Comparison of ENCODE assay signal across 8 cellular contexts in genomic region chr15:89332446-89332845, GRCh38. TPM values are rescaled to one million over a fixed set of nuclear protein-coding genes. Genes with fewer than 3 reads are reported as not detected.
DNase-seq lines count a peak whose midpoint lies in the region; ATAC-seq, FAIRE-seq and TF ChIP-seq lines count a peak whose summit lies in the region.

No MANE protein-coding gene starts in this region.

- no peak for FAIRE-seq in H1 (lab: Jason Lieb, UNC)

- TF ChIP-seq EP300 in H1 (IDR thresholded peaks at IDR 0.05; ENCODE audit: borderline replicate concordance in 1 of 2, low read depth in 2 of 2, low read length in 2 of 2) = no peak

- no peak overlapping the region for H3K56ac ChIP-seq in H1 (replicated peaks; ENCODE audit: insufficient read length, low read depth, low read length)

- TF ChIP-seq RAD21 in H1 (IDR thresholded peaks at IDR 0.05 in 1 of 2, conservative IDR thresholded peaks at IDR 0.05 in 1 of 2; ENCODE audit: low read depth in 2 of 2, low read length in 2 of 2) = no peak; a peak in 1 of 4 replicates

- no peak overlapping the region for H2AFZ ChIP-seq in OCI-LY3 (ENCODE audit: low read depth, low read length)
- H2AFZ ChIP-seq in H1 (ENCODE audit: low read length) = no peak overlapping the region

- no peak overlapping the region for H4K5ac ChIP-seq in H1 (ENCODE audit: insufficient read length, low read depth, low read length)

- H3K9ac ChIP-seq in OCI-LY3 (ENCODE audit: low read length) = no peak overlapping the region
- no peak overlapping the region for H3K9ac ChIP-seq in H1 (replicated peaks in 1 of 4; ENCODE audit: extremely low read depth in 1 of 4, low read depth in 3 of 4, low read length in 3 of 4)

- no peak for TF ChIP-seq POLR2A in H1 (IDR thresholded peaks at IDR 0.05; ENCODE audit: control extremely low read depth in 1 of 2, low read depth in 2 of 2, low read length in 2 of 2)
- TF ChIP-seq POLR2A in spleen (IDR thresholded peaks at IDR 0.05) = no peak

- DNase-seq in activated T-cell treated with anti-CD3 and anti-CD28 coated beads, Interleukin-2, amount 50 U/mL, for 4 hours = no peak
- DNase-seq in activated T-cell treated with anti-CD3 and anti-CD28 coated beads for 4 hours = no peak
- no peak for DNase-seq in H1 (ENCODE audit: low read depth in 1 of 2, low spot score in 2 of 2)
- no peak for DNase-seq in stimulated activated naive B cell treated with anti-CD40 and anti-IgM and Interleukin-4, amounts not matched to agents 10 μg/mL and 1 μg/mL and 100 μg/mL, for 72 hours
- no peak for DNase-seq in HK-2 (ENCODE audit: unreplicated experiment)
- DNase-seq in spleen = no peak

- H3K27me3 ChIP-seq in OCI-LY3 (ENCODE audit: low read depth, low read length) (no peaks in the 10 kb centered on the region), H1 (replicated peaks in 1 of 4; ENCODE audit: control insufficient read depth in 3 of 4, extremely low read depth in 1 of 4, insufficient read depth in 3 of 4, low read length in 3 of 4) (no peaks in the 10 kb centered on the region; a peak in 1 of 7 replicates), spleen (replicated peaks in 1 of 7) (no peaks in the 10 kb centered on the region)

- H3K23me2 ChIP-seq in H1 (ENCODE audit: low read depth, low read length) = peaks cover 9% of the 10 kb centered on the region

- H3K4me3 ChIP-seq in OCI-LY3 (ENCODE audit: low read length) (no peak overlapping the region), H1 (ENCODE audit: extremely low read depth in 1 of 4, insufficient read depth in 2 of 4, low read depth in 3 of 4, low read length in 4 of 4) (peak overlapping the region in 1 of 4 experiments; percentile 27; a peak in 1 of 8 replicates), spleen (peak overlapping the region in 4 of 8 donors; percentile 82 to 88 (median 84))

- TF ChIP-seq CTCF in OCI-LY3 (IDR thresholded peaks at IDR 0.05; ENCODE audit: low read depth, low read length) = peak; percentile 36
- peak; percentile 45 to 67 (median 47) for TF ChIP-seq CTCF in H1 (IDR thresholded peaks at IDR 0.05; ENCODE audit: control extremely low read depth in 1 of 3, insufficient read depth in 1 of 3, low read depth in 1 of 3, low read length in 3 of 3)
- TF ChIP-seq CTCF in spleen (IDR thresholded peaks at IDR 0.05 in 8 of 11, conservative IDR thresholded peaks at IDR 0.05 in 3 of 11) = peak in 5 of 11 experiments; percentile 31 to 53 (median 42)

- ATAC-seq in activated T-cell treated with anti-CD3 and anti-CD28 coated beads, Interleukin-2, amount 50 U/mL, for 4 hours = no peak
- ATAC-seq in stimulated activated naive B cell treated with anti-CD40 and anti-IgM and Interleukin-4, amounts not matched to agents 10 μg/mL and 1 μg/mL and 100 μg/mL, for 72 hours (replicated peaks) = no peak
- no peak for ATAC-seq in GM18520 (IDR thresholded peaks at IDR 0.05; ENCODE audit: unreplicated experiment)

- peaks cover 64% of the 10 kb centered on the region for H3K79me2 ChIP-seq in OCI-LY3 (ENCODE audit: low read length)
- H3K79me2 ChIP-seq in H1 (ENCODE audit: control insufficient read depth in 1 of 2, insufficient read depth in 2 of 2, low read length in 2 of 2) = peaks cover 0 to 21% of the 10 kb centered on the region in 2 experiments; a peak in 2 of 4 replicates

- H3K4me2 ChIP-seq in OCI-LY3 (ENCODE audit: low read length) (0 out of 2 replicates have a peak overlapping the region, but pooled peaks have one; percentile 5), H1 (ENCODE audit: insufficient read depth in 1 of 2, low read depth in 2 of 2, low read length in 2 of 2) (peak overlapping the region in 1 of 2 experiments; percentile 67; a peak in 1 of 4 replicates)

- H3K27ac Mint-ChIP-seq in stimulated activated naive B cell treated with anti-CD40 and anti-IgM and Interleukin-4, amounts not matched to agents 10 μg/mL and 1 μg/mL and 100 μg/mL, for 72 hours = peak overlapping the region; percentile 75

- no peak overlapping the region for H4K8ac ChIP-seq in H1 (ENCODE audit: extremely low read depth, insufficient read depth, low read length)

- H3K14ac ChIP-seq in H1 (ENCODE audit: insufficient read length) = no peak overlapping the region

- H2AK5ac ChIP-seq in H1 (ENCODE audit: low read depth, low read length) = no peak overlapping the region

- no peak overlapping the region for H4K91ac ChIP-seq in H1 (replicated peaks; ENCODE audit: insufficient read length, low read length)

- no peak overlapping the region for H2BK12ac ChIP-seq in H1 (ENCODE audit: low read depth, low read length)

- H3K4me1 Mint-ChIP-seq in activated T-cell treated with anti-CD3 and anti-CD28 coated beads, Interleukin-2, amount 50 U/mL, for 4 hours (ENCODE audit: low read depth) = peaks cover 56% of the 10 kb centered on the region
- H3K4me1 Mint-ChIP-seq in stimulated activated naive B cell treated with anti-CD40 and anti-IgM and Interleukin-4, amounts not matched to agents 10 μg/mL and 1 μg/mL and 100 μg/mL, for 72 hours = peaks cover 35 to 60% of the 10 kb centered on the region in 2 donors

- no peak overlapping the region for H3K4ac ChIP-seq in H1 (replicated peaks; ENCODE audit: insufficient read length, low read depth, low read length)

- H3K9me3 ChIP-seq in OCI-LY3 (ENCODE audit: insufficient read depth, low read length) (no peaks in the 10 kb centered on the region), H1 (ENCODE audit: insufficient read depth in 2 of 2, low read depth in 1 of 2, low read length in 1 of 2) (no peaks in the 10 kb centered on the region), spleen (no peaks in the 10 kb centered on the region)

- peaks cover 4% of the 10 kb centered on the region for H3K27me3 Mint-ChIP-seq in activated T-cell treated with anti-CD3 and anti-CD28 coated beads, Interleukin-2, amount 50 U/mL, for 4 hours (ENCODE audit: low read depth)
- H3K27me3 Mint-ChIP-seq in stimulated activated naive B cell treated with anti-CD40 and anti-IgM and Interleukin-4, amounts not matched to agents 10 μg/mL and 1 μg/mL and 100 μg/mL, for 72 hours = peaks cover 7 to 8% of the 10 kb centered on the region in 2 donors

- H4K20me1 ChIP-seq in OCI-LY3 (ENCODE audit: insufficient read depth, low read length) (peaks cover 28% of the 10 kb centered on the region), H1 (replicated peaks in 1 of 2; ENCODE audit: control insufficient read depth in 1 of 2, insufficient read depth in 2 of 2, low read length in 2 of 2) (peaks cover 6 to 24% of the 10 kb centered on the region in 2 experiments)

- POLR2A ChIA-PET in H1 (lab: Charles Lee; ENCODE audit: partially characterized antibody) = interaction anchor here (1.0 to 20.0 kb wide), 2 partner anchors 14 to 18 kb away, joined by 3 to 250 read pairs; no protein-coding TSS in a partner anchor

- no peak overlapping the region for H2BK15ac ChIP-seq in H1 (ENCODE audit: low read length)

- H3K36me3 Mint-ChIP-seq in activated T-cell treated with anti-CD3 and anti-CD28 coated beads, Interleukin-2, amount 50 U/mL, for 4 hours (ENCODE audit: insufficient read depth) = peaks cover 37% of the 10 kb centered on the region
- peaks cover 41 to 52% of the 10 kb centered on the region in 2 donors for H3K36me3 Mint-ChIP-seq in stimulated activated naive B cell treated with anti-CD40 and anti-IgM and Interleukin-4, amounts not matched to agents 10 μg/mL and 1 μg/mL and 100 μg/mL, for 72 hours

- H3K9me3 Mint-ChIP-seq in activated T-cell treated with anti-CD3 and anti-CD28 coated beads, Interleukin-2, amount 50 U/mL, for 4 hours = no peaks in the 10 kb centered on the region
- peaks cover 2 to 4% of the 10 kb centered on the region in 2 donors for H3K9me3 Mint-ChIP-seq in stimulated activated naive B cell treated with anti-CD40 and anti-IgM and Interleukin-4, amounts not matched to agents 10 μg/mL and 1 μg/mL and 100 μg/mL, for 72 hours

- 44% methylated on average over 6 of the region's 10 CpGs; no CpG with 5 or more reads in 1 of the 2 experiments for WGBS in H1 (ENCODE audit: extremely low coverage in 1 of 2, insufficient coverage in 1 of 2, insufficient read length in 1 of 2, insufficient replicate concordance in 2 of 2, low coverage in 1 of 2, low lambda C conversion rate in 2 of 2, missing lambda C conversion rate in 1 of 2), 2 experiments
- 21 to 32% (median 28%) methylated on average over 10 of the region's 10 CpGs for whole genome bisulfite sequencing in spleen, 5 donors

- intact Hi-C loops in spleen (cut with DNase I; ENCODE audit: low total_unique reads) = no loop called here

- H3K4me1 ChIP-seq in OCI-LY3 (ENCODE audit: low read length) (peaks cover 22% of the 10 kb centered on the region), H1 (replicated peaks in 1 of 4; ENCODE audit: control insufficient read depth in 3 of 4, insufficient read depth in 4 of 4, low read length in 3 of 4) (peaks cover 0 to 16% (median 3%) of the 10 kb centered on the region in 4 experiments; a peak in 4 of 7 replicates), spleen (peaks cover 46 to 79% (median 67%) of the 10 kb centered on the region in 6 donors)

- H3K18ac ChIP-seq in H1 (ENCODE audit: extremely low read depth, low read length) = no peak overlapping the region

- H2BK20ac ChIP-seq in H1 (ENCODE audit: low read length) = no peak overlapping the region

- H3K27ac ChIP-seq in OCI-LY3 (ENCODE audit: low read length) (no peak overlapping the region), H1 (ENCODE audit: low read depth, low read length) (no peak overlapping the region), spleen (no peak overlapping the region)

- H2BK120ac ChIP-seq in H1 (replicated peaks; ENCODE audit: low read depth, low read length) = no peak overlapping the region

- no peak overlapping the region for H3K23ac ChIP-seq in H1 (ENCODE audit: insufficient read length)

- CTCF ChIA-PET in H1 (lab: Charles Lee; ENCODE audit: partially characterized antibody) = interaction anchor here (0.6 to 6.3 kb wide), 21 partner anchors 8 to 251 kb away, joined by 3 to 54 read pairs (median 4); no protein-coding TSS in a partner anchor

- H3K79me1 ChIP-seq in H1 (ENCODE audit: low read depth, low read length) = peaks cover 8% of the 10 kb centered on the region

- H3K4me3 Mint-ChIP-seq in activated T-cell treated with anti-CD3 and anti-CD28 coated beads, Interleukin-2, amount 50 U/mL, for 4 hours = peak overlapping the region; percentile 79
- H3K4me3 Mint-ChIP-seq in stimulated activated naive B cell treated with anti-CD40 and anti-IgM and Interleukin-4, amounts not matched to agents 10 μg/mL and 1 μg/mL and 100 μg/mL, for 72 hours = peak overlapping the region; percentile 57 to 75

- H3K36me3 ChIP-seq in OCI-LY3 (replicated peaks; ENCODE audit: low read depth, low read length) = peaks cover 55% of the 10 kb centered on the region
- H3K36me3 ChIP-seq in H1 (ENCODE audit: control insufficient read depth in 2 of 4, insufficient read depth in 4 of 4, low read length in 3 of 4) = peaks cover 40 to 54% (median 48%) of the 10 kb centered on the region in 4 experiments
- peaks cover 0 to 62% (median 55%) of the 10 kb centered on the region in 6 donors for H3K36me3 ChIP-seq in spleen

- no peak overlapping the region for H2BK5ac ChIP-seq in H1 (ENCODE audit: low read depth, low read length)

RNA-seq across cellular contexts. Expression of gene POLG, which starts 2.2 kb away (rescaled TPM):
- total RNA-seq in activated T-cell treated with anti-CD3 and anti-CD28 coated beads, Interleukin-2, amount 50 U/mL, for 4 hours = 100 to 1,000 TPM; 119 to 142 (median 119) TPM
- total RNA-seq in H1 (2021; fragmentation: NEBNext Ultra II Directional; extraction: Animal tissue kit (Norgen Biotek cat#: 25700)) = 52.3 and 53.4 TPM in 2 replicates
- polyA plus RNA-seq in H1 (2011; rRNA removed) = 14.8 and 27.1 TPM in 2 replicates
- polyA plus RNA-seq in H1 (2011; cell fraction: cytosol; rRNA removed) = 38.0 TPM
- polyA plus RNA-seq in H1 (2011; cell fraction: nucleus; rRNA removed) = 124 TPM
- polyA plus RNA-seq in H1 (2012, experiment 1 of 2) = 40.8 to 48.7 TPM (median 46.6 TPM) in 4 replicates
- polyA plus RNA-seq in H1 (2012, experiment 2 of 2) = 34.4 TPM
- polyA plus RNA-seq in H1 (2013, experiment 1 of 2) = 24.0 TPM
- polyA plus RNA-seq in H1 (2013, experiment 2 of 2) = 21.0 TPM
- 23.1 and 50.9 TPM in 2 replicates for polyA minus RNA-seq in H1 (2011; rRNA and poly(A)+ RNA removed)
- 41.5 TPM for polyA minus RNA-seq in H1 (2011; cell fraction: cytosol; rRNA and poly(A)+ RNA removed)
- 106 TPM for polyA minus RNA-seq in H1 (2011; cell fraction: nucleus; rRNA and poly(A)+ RNA removed)
- 100 to 1,000 TPM in 1 of 7 donors, 10 to 100 TPM in 6; 63.3 to 105 (median 74.0) TPM for total RNA-seq in spleen
- polyA plus RNA-seq in spleen = 10 to 100 TPM; 38.3 to 57.7 (median 54.9) TPM
